1 cellular context compared by ENCODE assay signal in the genomic region with DNA sequence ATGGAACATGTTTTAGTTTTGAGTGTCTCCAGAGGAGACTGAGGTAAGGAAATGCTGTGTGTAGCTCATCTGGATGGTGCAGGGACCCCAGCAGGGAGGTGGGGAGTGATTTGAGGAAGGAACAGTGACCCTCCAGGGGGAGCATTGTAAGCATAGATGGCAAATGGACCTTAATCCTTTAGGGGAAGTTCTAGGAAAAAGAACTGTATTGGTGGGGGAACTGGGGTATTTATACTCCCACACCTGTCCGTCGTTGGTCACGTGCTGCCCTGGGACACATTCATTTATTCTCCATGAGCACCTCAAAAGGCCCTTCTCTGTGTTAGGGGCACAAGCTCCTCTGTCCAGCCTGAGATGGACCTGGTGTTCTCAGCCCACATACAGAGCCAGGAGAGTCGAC.
TF ChIP-seq lines count a peak whose summit lies in the region.

No MANE protein-coding gene starts in this region.

TF ChIP-seq in HEK293, 187 proteins besides CTCF, POLR2A, EP300 and RAD21:
- no peak for TF ChIP-seq ZNF211 (tag by site-specific recombination; IDR thresholded peaks at IDR 0.05; ENCODE audit: low read depth)
- TF ChIP-seq ZNF664 (tag by site-specific recombination; IDR thresholded peaks at IDR 0.05), result no peak
- TF ChIP-seq ZNF37A (tag by site-specific recombination; IDR thresholded peaks at IDR 0.05), result peak; percentile 78
